14 cellular contexts compared by ENCODE assay signal in genomic region chr4:7023901-7024300, GRCh38. TPM values are rescaled to one million over a fixed set of nuclear protein-coding genes. Genes with fewer than 3 reads are reported as not detected.
DNase-seq lines count a peak whose midpoint lies in the region; ATAC-seq, FAIRE-seq and TF ChIP-seq lines count a peak whose summit lies in the region.
"Had no signal": no experiment of that assay in that cellular context is flagged by ENCODE, and none has a peak within 500 bp of the region (broad histone marks: within the 10 kb centered on the region; RNA-seq: fewer than 3 reads in every experiment).

No MANE protein-coding gene starts in this region.

- H3K4ac ChIP-seq in H1 (replicated peaks; ENCODE audit: insufficient read length, low read depth, low read length): no peak overlapping the region

- H3K36me3 ChIP-seq in heart left ventricle (peaks cover 0 to 82% (median 59%) of the 10 kb centered on the region in 9 donors), H1 (ENCODE audit: control insufficient read depth in 2 of 4, insufficient read depth in 4 of 4, low read length in 3 of 4) (peaks cover 0 to 27% (median 6%) of the 10 kb centered on the region in 4 experiments; a peak in 5 of 8 replicates), osteoblast (ENCODE audit: insufficient read depth, low read length) (peaks cover 7% of the 10 kb centered on the region), upper lobe of right lung (peaks cover 39% of the 10 kb centered on the region)

- H3K9me3 ChIP-seq in heart left ventricle: no peaks in the 10 kb centered on the region
- no peaks in the 10 kb centered on the region for H3K9me3 ChIP-seq in H1 (ENCODE audit: insufficient read depth in 2 of 2, low read depth in 1 of 2, low read length in 1 of 2)
- H3K9me3 ChIP-seq in osteoblast (ENCODE audit: low read depth, low read length): no peaks in the 10 kb centered on the region
- no peaks in the 10 kb centered on the region for H3K9me3 ChIP-seq in upper lobe of right lung

- no peak overlapping the region for H3K23ac ChIP-seq in H1 (ENCODE audit: insufficient read length)

- H2BK120ac ChIP-seq in H1 (replicated peaks; ENCODE audit: low read depth, low read length): no peak overlapping the region

- TF ChIP-seq POLR2A in heart left ventricle (IDR thresholded peaks at IDR 0.05) (no peak), H1 (IDR thresholded peaks at IDR 0.05; ENCODE audit: control extremely low read depth in 1 of 2, low read depth in 2 of 2, low read length in 2 of 2) (no peak)

- H3K4me1 ChIP-seq in heart left ventricle (no peaks in the 10 kb centered on the region), H1 (replicated peaks in 1 of 4; ENCODE audit: control insufficient read depth in 3 of 4, insufficient read depth in 4 of 4, low read length in 3 of 4) (no peaks in the 10 kb centered on the region; a peak in 1 of 7 replicates), osteoblast (ENCODE audit: insufficient read depth, low read length) (peaks cover 11% of the 10 kb centered on the region), upper lobe of right lung (no peaks in the 10 kb centered on the region)

- H3K27ac ChIP-seq in heart left ventricle (no peak overlapping the region), H1 (ENCODE audit: low read depth, low read length) (no peak overlapping the region), osteoblast (ENCODE audit: low read depth, low read length) (no peak overlapping the region), upper lobe of right lung (no peak overlapping the region)

- H4K20me1 ChIP-seq in H1 (replicated peaks in 1 of 2; ENCODE audit: control insufficient read depth in 1 of 2, insufficient read depth in 2 of 2, low read length in 2 of 2): peaks cover 4 to 27% of the 10 kb centered on the region in 2 experiments
- no peaks in the 10 kb centered on the region for H4K20me1 ChIP-seq in osteoblast (ENCODE audit: insufficient read depth, low read length)

- WGBS in heart left ventricle, 4 donors: 94 to 97% (median 95%) methylated on average over 5 to 12 of the region's 12 CpGs
- 92% methylated on average over 12 of the region's 12 CpGs; no CpG with 5 or more reads in 1 of the 2 experiments for WGBS in H1 (ENCODE audit: extremely low coverage in 1 of 2, insufficient coverage in 1 of 2, insufficient read length in 1 of 2, insufficient replicate concordance in 2 of 2, low coverage in 1 of 2, low lambda C conversion rate in 2 of 2, missing lambda C conversion rate in 1 of 2), 2 experiments

- H2BK20ac ChIP-seq in H1 (ENCODE audit: low read length): no peak overlapping the region

- no peak overlapping the region for H3K18ac ChIP-seq in H1 (ENCODE audit: extremely low read depth, low read length)

- FAIRE-seq in H1 (lab: Jason Lieb, UNC): no peak
- FAIRE-seq: A204.1 had no signal

- H3K27me3 ChIP-seq in heart left ventricle (no peaks in the 10 kb centered on the region), H1 (replicated peaks in 1 of 4; ENCODE audit: control insufficient read depth in 3 of 4, extremely low read depth in 1 of 4, insufficient read depth in 3 of 4, low read length in 3 of 4) (no peaks in the 10 kb centered on the region), osteoblast (ENCODE audit: insufficient read depth, low read length) (no peaks in the 10 kb centered on the region), upper lobe of right lung (no peaks in the 10 kb centered on the region)

- H2AFZ ChIP-seq in H1 (ENCODE audit: low read length): no peak overlapping the region
- H2AFZ ChIP-seq in osteoblast (ENCODE audit: low read length): no peak overlapping the region
- H2AFZ ChIP-seq: GM23338 had no signal

- TF ChIP-seq CTCF in heart left ventricle (IDR thresholded peaks at IDR 0.05) (no peak), H1 (IDR thresholded peaks at IDR 0.05; ENCODE audit: control extremely low read depth in 1 of 3, insufficient read depth in 1 of 3, low read depth in 1 of 3, low read length in 3 of 3) (no peak), osteoblast (IDR thresholded peaks at IDR 0.05; ENCODE audit: extremely low read depth, low read depth, low read length) (no peak), upper lobe of right lung (IDR thresholded peaks at IDR 0.05) (no peak)

- no peak for TF ChIP-seq EP300 in H1 (IDR thresholded peaks at IDR 0.05; ENCODE audit: borderline replicate concordance in 1 of 2, low read depth in 2 of 2, low read length in 2 of 2)

- no peak overlapping the region for H2BK15ac ChIP-seq in H1 (ENCODE audit: low read length)

- H3K4me3 ChIP-seq in heart left ventricle (no peak overlapping the region), H1 (ENCODE audit: extremely low read depth in 1 of 4, insufficient read depth in 2 of 4, low read depth in 3 of 4, low read length in 4 of 4) (no peak overlapping the region), osteoblast (ENCODE audit: insufficient read depth, low read length) (no peak overlapping the region), upper lobe of right lung (no peak overlapping the region)
- H3K4me3 ChIP-seq: GM23338 had no signal

- ATAC-seq in Right ventricle myocardium inferior: no peak
- ATAC-seq in heart left ventricle: no peak
- no peak for ATAC-seq in GM19452 (IDR thresholded peaks at IDR 0.05; ENCODE audit: unreplicated experiment)
- no peak for ATAC-seq in GM18867 (IDR thresholded peaks at IDR 0.05; ENCODE audit: unreplicated experiment)
- no peak for ATAC-seq in upper lobe of right lung
- ATAC-seq: GM23338 had no signal

- H3K79me2 ChIP-seq in H1 (ENCODE audit: control insufficient read depth in 1 of 2, insufficient read depth in 2 of 2, low read length in 2 of 2): no peaks in the 10 kb centered on the region
- H3K79me2 ChIP-seq in osteoblast (ENCODE audit: insufficient read depth, low read length): no peaks in the 10 kb centered on the region

- CTCF ChIA-PET in H1 (lab: Charles Lee; ENCODE audit: partially characterized antibody): interaction anchor here (0.7 to 1.7 kb wide), 7 partner anchors 8 to 117 kb away, joined by 3 to 7 read pairs (median 3); no protein-coding TSS in a partner anchor

- H2AK5ac ChIP-seq in H1 (ENCODE audit: low read depth, low read length): no peak overlapping the region

- no peak overlapping the region for H2BK12ac ChIP-seq in H1 (ENCODE audit: low read depth, low read length)

- no peak overlapping the region for H4K5ac ChIP-seq in H1 (ENCODE audit: insufficient read length, low read depth, low read length)

- H4K91ac ChIP-seq in H1 (replicated peaks; ENCODE audit: insufficient read length, low read length): no peak overlapping the region

- intact Hi-C loops in Right ventricle myocardium inferior (cut with DNase I): no loop called here
- intact Hi-C loops in heart left ventricle (cut with DNase I): no loop called here
- intact Hi-C loops in upper lobe of right lung (cut with DNase I): no loop called here

- H3K23me2 ChIP-seq in H1 (ENCODE audit: low read depth, low read length): peaks cover 10% of the 10 kb centered on the region; the same call in 1 of the 2 replicates

- peak overlapping the region; percentile 57; the same call in 1 of the 2 replicates for H4K8ac ChIP-seq in H1 (ENCODE audit: extremely low read depth, insufficient read depth, low read length)

- POLR2A ChIA-PET in H1 (lab: Charles Lee; ENCODE audit: partially characterized antibody): interaction anchor here (1.4 kb wide), 1 partner anchor 8 kb away, joined by 3 read pairs; no protein-coding TSS in a partner anchor

- H3K4me2 ChIP-seq in H1 (ENCODE audit: insufficient read depth in 1 of 2, low read depth in 2 of 2, low read length in 2 of 2) (no peak overlapping the region), osteoblast (ENCODE audit: insufficient read depth, low read length) (no peak overlapping the region)
- H3K4me2 ChIP-seq: GM23338 had no signal

- no peak overlapping the region for H3K56ac ChIP-seq in H1 (replicated peaks; ENCODE audit: insufficient read length, low read depth, low read length)

- H2BK5ac ChIP-seq in H1 (ENCODE audit: low read depth, low read length): no peak overlapping the region

- H3K79me1 ChIP-seq in H1 (ENCODE audit: low read depth, low read length): peaks cover 3% of the 10 kb centered on the region

- H3K9ac ChIP-seq in H1 (replicated peaks in 1 of 4; ENCODE audit: extremely low read depth in 1 of 4, low read depth in 3 of 4, low read length in 3 of 4): no peak overlapping the region

- TF ChIP-seq RAD21 in H1 (IDR thresholded peaks at IDR 0.05 in 1 of 2, conservative IDR thresholded peaks at IDR 0.05 in 1 of 2; ENCODE audit: low read depth in 2 of 2, low read length in 2 of 2): no peak

- no peak overlapping the region for H3K14ac ChIP-seq in H1 (ENCODE audit: insufficient read length)

- DNase-seq in Right ventricle myocardium inferior (ENCODE audit: missing footprints): peak; percentile 26
- DNase-seq in heart left ventricle: no peak
- DNase-seq in H1 (ENCODE audit: low read depth in 1 of 2, low spot score in 2 of 2): no peak
- peak; percentile 32 for DNase-seq in osteoblast (ENCODE audit: insufficient read length, low spot score, missing footprints)
- no peak for DNase-seq in upper lobe of right lung
- DNase-seq: C1 segment of cervical spinal cord; Calu3; CD4-positive, alpha-beta T cell; DMS 273 treated with DMSO at 0.1 percent for 48 hours; H9 had no signal

RNA-seq across cellular contexts. Expression of gene TADA2B, which starts 19.3 kb away (rescaled TPM):
- 33.3 TPM for total RNA-seq in Right ventricle myocardium inferior
- 10 to 100 TPM; 24.5 to 40.2 (median 30.8) TPM for total RNA-seq in heart left ventricle
- polyA plus RNA-seq in heart left ventricle: 10 to 100 TPM; 15.3 to 31.9 TPM
- total RNA-seq in H1 (2021; fragmentation: NEBNext Ultra II Directional; extraction: Animal tissue kit (Norgen Biotek cat#: 25700)): 12.1 and 12.3 TPM in 2 replicates
- polyA plus RNA-seq in H1 (2011; rRNA removed): 5.7 and 6.5 TPM in 2 replicates
- 5.1 TPM for polyA plus RNA-seq in H1 (2011; cell fraction: cytosol; rRNA removed)
- 8.2 TPM for polyA plus RNA-seq in H1 (2011; cell fraction: nucleus; rRNA removed)
- polyA plus RNA-seq in H1 (2012, experiment 1 of 2): 7.6 to 10.1 TPM (median 8.7 TPM) in 4 replicates
- 5.6 TPM for polyA plus RNA-seq in H1 (2012, experiment 2 of 2)
- 6.1 TPM for polyA plus RNA-seq in H1 (2013, experiment 1 of 2)
- polyA plus RNA-seq in H1 (2013, experiment 2 of 2): 6.0 TPM
- 3.7 and 5.2 TPM in 2 replicates for polyA minus RNA-seq in H1 (2011; rRNA and poly(A)+ RNA removed)
- 4.4 TPM for polyA minus RNA-seq in H1 (2011; cell fraction: cytosol; rRNA and poly(A)+ RNA removed)
- polyA minus RNA-seq in H1 (2011; cell fraction: nucleus; rRNA and poly(A)+ RNA removed): 5.3 TPM
- total RNA-seq in osteoblast: 12.7 and 13.0 TPM in 2 replicates
- 23.2 TPM for total RNA-seq in upper lobe of right lung

RNA-seq across cellular contexts. Expression of gene GRPEL1, which starts 44.0 kb away (rescaled TPM):
- total RNA-seq in Right ventricle myocardium inferior: 61.5 TPM
- total RNA-seq in heart left ventricle: 10 to 100 TPM; 38.6 to 68.1 (median 55.4) TPM
- 10 to 100 TPM; 43.7 to 70.8 TPM for polyA plus RNA-seq in heart left ventricle
- 39.9 and 43.0 TPM in 2 replicates for total RNA-seq in H1 (2021; fragmentation: NEBNext Ultra II Directional; extraction: Animal tissue kit (Norgen Biotek cat#: 25700))
- 10.5 and 13.5 TPM in 2 replicates for polyA plus RNA-seq in H1 (2011; rRNA removed)
- 20.7 TPM for polyA plus RNA-seq in H1 (2011; cell fraction: cytosol; rRNA removed)
- polyA plus RNA-seq in H1 (2011; cell fraction: nucleus; rRNA removed): 6.1 TPM
- 34.0 to 43.0 TPM (median 35.5 TPM) in 4 replicates for polyA plus RNA-seq in H1 (2012, experiment 1 of 2)
- polyA plus RNA-seq in H1 (2012, experiment 2 of 2): 12.5 TPM
- polyA plus RNA-seq in H1 (2013, experiment 1 of 2): 18.9 TPM
- polyA plus RNA-seq in H1 (2013, experiment 2 of 2): 19.9 TPM
- polyA minus RNA-seq in H1 (2011; rRNA and poly(A)+ RNA removed): 12.4 TPM in 2 replicates
- 7.8 TPM for polyA minus RNA-seq in H1 (2011; cell fraction: cytosol; rRNA and poly(A)+ RNA removed)
- 11.3 TPM for polyA minus RNA-seq in H1 (2011; cell fraction: nucleus; rRNA and poly(A)+ RNA removed)
- total RNA-seq in osteoblast: 10.3 and 21.0 TPM in 2 replicates
- 27.8 TPM for total RNA-seq in upper lobe of right lung

Comparison
In these comparisons a context has a peak if more than half of its experiments do, and no peak if none do; other contexts are left out.
1. DNase-seq: peak in Right ventricle myocardium inferior (single experiment) and osteoblast (single experiment); none in heart left ventricle (0 of 5), H1 (0 of 2) and upper lobe of right lung (single experiment).